8 cellular contexts compared by ENCODE assay signal in genomic region chr9:128099932-128100491, GRCh38. TPM values are rescaled to one million over a fixed set of nuclear protein-coding genes. Genes with fewer than 3 reads are reported as not detected.
DNase-seq lines count a peak whose midpoint lies in the region; ATAC-seq, FAIRE-seq and TF ChIP-seq lines count a peak whose summit lies in the region.

No MANE protein-coding gene starts in this region.

- peak overlapping the region; percentile 98 for H3K4me3 Mint-ChIP-seq in HFFc6

- TF ChIP-seq CTCF in HFFc6 (IDR thresholded peaks at IDR 0.05): no peak
- TF ChIP-seq CTCF in K562 (IDR thresholded peaks at IDR 0.05 in 2 of 3, conservative IDR thresholded peaks at IDR 0.05 in 1 of 3; ENCODE audit: insufficient read depth in 2 of 3, low read depth in 1 of 3, low read length in 3 of 3): no peak
- no peak for TF ChIP-seq CTCF in kidney (IDR thresholded peaks at IDR 0.05; ENCODE audit: borderline replicate concordance, extremely low read depth, insufficient read depth)
- TF ChIP-seq CTCF in smooth muscle cell (IDR thresholded peaks at IDR 0.05; ENCODE audit: borderline replicate concordance, insufficient read depth, poor library complexity, severe bottlenecking): no peak
- TF ChIP-seq CTCF in SK-N-SH (IDR thresholded peaks at IDR 0.05): no peak

- H3K27me3 ChIP-seq in K562 (ENCODE audit: control insufficient read depth in 2 of 2, insufficient read depth in 2 of 2, low read length in 2 of 2): no peaks in the 10 kb centered on the region
- no peaks in the 10 kb centered on the region for H3K27me3 ChIP-seq in smooth muscle cell (ENCODE audit: low read depth)
- H3K27me3 ChIP-seq in SK-N-SH (ENCODE audit: insufficient read depth): no peaks in the 10 kb centered on the region

- POLR2A ChIA-PET in K562 (lab: Yijun Ruan, JAX): interaction anchor here (0.6 to 1.9 kb wide), 4 partner anchors 9 to 144 kb away, joined by 3 to 8 read pairs (median 5); no protein-coding TSS in a partner anchor
- POLR2A ChIA-PET in SK-N-SH (lab: Yijun Ruan, JAX): interaction anchor here (0.8 kb wide), 1 partner anchor 9 kb away, joined by 3 read pairs; no protein-coding TSS in a partner anchor

- H3K36me3 ChIP-seq in K562 (ENCODE audit: control insufficient read depth, insufficient read depth, low read length) (peaks cover 88% of the 10 kb centered on the region), kidney (ENCODE audit: control insufficient read depth in 1 of 2, insufficient read depth in 2 of 2, low read length in 2 of 2) (peaks cover 18 to 29% of the 10 kb centered on the region in 2 donors), smooth muscle cell (ENCODE audit: low read depth) (no peaks in the 10 kb centered on the region), SK-N-SH (replicated peaks in 1 of 2; ENCODE audit: control insufficient read depth in 1 of 2, insufficient read depth in 2 of 2, low read length in 1 of 2) (peaks cover 4 to 36% of the 10 kb centered on the region in 2 experiments)

- H3K27ac ChIP-seq in K562 (ENCODE audit: extremely low read depth, low read depth, low read length): peak overlapping the region; percentile 89; the same call in 1 of the 3 replicates
- peak overlapping the region; percentile 98 to 99 for H3K27ac ChIP-seq in kidney (ENCODE audit: low read depth in 2 of 2, low read length in 2 of 2)
- H3K27ac ChIP-seq in smooth muscle cell (ENCODE audit: low read depth): peak overlapping the region; percentile 99
- no peak overlapping the region for H3K27ac ChIP-seq in SK-N-SH (ENCODE audit: low read depth in 2 of 2, low read length in 1 of 2)

- H3K4me1 ChIP-seq in K562 (replicated peaks in 1 of 2; ENCODE audit: control insufficient read depth in 2 of 2, insufficient read depth in 2 of 2, low read length in 2 of 2) (peaks cover 58 to 72% of the 10 kb centered on the region in 2 experiments), kidney (ENCODE audit: control insufficient read depth in 1 of 2, insufficient read depth in 1 of 2, low read depth in 1 of 2, low read length in 2 of 2) (peaks cover 58 to 61% of the 10 kb centered on the region in 2 donors), smooth muscle cell (ENCODE audit: low read depth) (peaks cover 20% of the 10 kb centered on the region), SK-N-SH (ENCODE audit: control insufficient read depth in 1 of 2, insufficient read depth in 2 of 2, low read depth in 1 of 2, low read length in 1 of 2) (peaks cover 28 to 31% of the 10 kb centered on the region in 2 experiments; a peak in 3 of 4 replicates)

- no peak for TF ChIP-seq RAD21 in K562 (CRISPR knock-in tag; conservative IDR thresholded peaks at IDR 0.05 in 1 of 2, IDR thresholded peaks at IDR 0.05 in 1 of 2)
- TF ChIP-seq RAD21 in SK-N-SH (IDR thresholded peaks at IDR 0.05; ENCODE audit: low read length): no peak

- CTCF ChIA-PET in K562 (lab: Yijun Ruan, JAX; ENCODE audit: low intra/inter-chr PET ratio) (interaction anchor here (0.7 kb wide), 1 partner anchor 97 kb away, joined by 3 read pairs; no protein-coding TSS in a partner anchor), SK-N-SH (lab: Yijun Ruan, JAX) (interaction anchor here (0.9 to 18.8 kb wide), 4 partner anchors 16 to 365 kb away, joined by 3 to 246 read pairs (median 4); partner anchors contain the start of gene TOR2A)

- no peaks in the 10 kb centered on the region for H3K9me2 ChIP-seq in SK-N-SH

- in situ Hi-C loops in K562 (cut with MboI): no loop called here

- no peaks in the 10 kb centered on the region for H3K9me3 Mint-ChIP-seq in HFFc6

- DNase-seq in HFFc6: no peak
- peak in 3 of 4 experiments; percentile 43 to 55 (median 49) for DNase-seq in K562 (ENCODE audit: extremely low read depth in 1 of 4, low spot score in 3 of 4)
- DNase-seq in kidney: peak; percentile 68
- DNase-seq in smooth muscle cell (lab: John Stamatoyannopoulos, UW; ENCODE audit: unreplicated experiment): no peak
- DNase-seq in posterior vena cava (ENCODE audit: low spot score): no peak
- DNase-seq in GM12892 (ENCODE audit: insufficient read length): no peak
- no peak for DNase-seq in SK-N-SH
- no peak for DNase-seq in germinal center (ENCODE audit: low spot score)

- H3K4me2 ChIP-seq in K562 (ENCODE audit: insufficient read depth, low read length) (peak overlapping the region; percentile 87), smooth muscle cell (peak overlapping the region; percentile 87), SK-N-SH (no peak overlapping the region)

- ATAC-seq in K562: peak; percentile 2; the same call in 2 of the 3 replicates

- peak overlapping the region in 1 of 2 experiments; percentile 94; a peak in 2 of 4 replicates for H3K9ac ChIP-seq in K562 (ENCODE audit: insufficient read depth in 1 of 2, low read depth in 2 of 2, low read length in 2 of 2)
- H3K9ac ChIP-seq in kidney (ENCODE audit: low read length in 2 of 2): peak overlapping the region; percentile 82 to 99
- H3K9ac ChIP-seq in smooth muscle cell (ENCODE audit: low read depth): peak overlapping the region; percentile 95
- no peak overlapping the region for H3K9ac ChIP-seq in SK-N-SH

- H3K9me3 ChIP-seq in K562 (replicated peaks; ENCODE audit: control insufficient read depth, insufficient read depth, low read depth, low read length) (no peaks in the 10 kb centered on the region), kidney (ENCODE audit: control insufficient read depth in 1 of 2, low read length in 2 of 2) (no peaks in the 10 kb centered on the region), smooth muscle cell (replicated peaks; ENCODE audit: low read depth) (no peaks in the 10 kb centered on the region), SK-N-SH (no peaks in the 10 kb centered on the region)

- H3K9me1 ChIP-seq in K562 (ENCODE audit: control insufficient read depth, insufficient read depth, low read length): no peaks in the 10 kb centered on the region

- 51% methylated on average over 13 of the region's 16 CpGs for WGBS in K562 (ENCODE audit: insufficient coverage, low coverage, missing lambda C conversion rate)
- 83% methylated on average over 16 of the region's 16 CpGs for WGBS in smooth muscle cell (ENCODE audit: low lambda C conversion rate)
- WGBS in SK-N-SH (ENCODE audit: low lambda C conversion rate): 93% methylated on average over 12 of the region's 16 CpGs

- H3K27ac Mint-ChIP-seq in HFFc6: peak overlapping the region; percentile 100

- peaks cover 30% of the 10 kb centered on the region for H3K36me3 Mint-ChIP-seq in HFFc6 (ENCODE audit: low read depth)

- intact Hi-C loops in K562 (cut with micrococcal nuclease) (loop anchor here (2.0 kb wide), 1 partner anchor 33 kb away; the partner anchor contains the start of gene NAIF1), kidney (cut with DNase I) (no loop called here), posterior vena cava (cut with DNase I) (loop anchor here (10.0 kb wide), 2 partner anchors 135 to 155 kb away; no protein-coding TSS in a partner anchor)

- H3K79me2 ChIP-seq in K562 (ENCODE audit: control insufficient read depth, insufficient read depth, low read length): peaks cover 71% of the 10 kb centered on the region
- peaks cover 42% of the 10 kb centered on the region for H3K79me2 ChIP-seq in smooth muscle cell (ENCODE audit: low read depth)
- peaks cover 59% of the 10 kb centered on the region for H3K79me2 ChIP-seq in SK-N-SH (ENCODE audit: insufficient read depth)

- peaks cover 54% of the 10 kb centered on the region for H3K4me1 Mint-ChIP-seq in HFFc6 (ENCODE audit: low read depth)

- peak overlapping the region; percentile 49; the same call in 1 of the 2 replicates for H3K4me3 ChIP-seq in K562
- peak overlapping the region; percentile 82 to 83 for H3K4me3 ChIP-seq in kidney (ENCODE audit: low read length in 2 of 2)
- H3K4me3 ChIP-seq in smooth muscle cell: peak overlapping the region; percentile 53
- H3K4me3 ChIP-seq in SK-N-SH (ENCODE audit: low read depth in 2 of 2, low read length in 1 of 2): no peak overlapping the region

- H3F3A ChIP-seq in smooth muscle cell (ENCODE audit: low read depth) (peaks cover 18% of the 10 kb centered on the region), SK-N-SH (replicated peaks; ENCODE audit: insufficient read depth) (peaks cover 4% of the 10 kb centered on the region)

- peaks cover 7% of the 10 kb centered on the region for H3K27me3 Mint-ChIP-seq in HFFc6 (ENCODE audit: insufficient read depth)

- BruUV-seq in K562 (replicated peaks; lab: Mats Ljungman, UMichigan): no TSS peak

- H2AFZ ChIP-seq in K562 (ENCODE audit: low read depth, low read length) (no peak overlapping the region), smooth muscle cell (ENCODE audit: low read depth) (no peak overlapping the region), SK-N-SH (ENCODE audit: low read depth) (no peak overlapping the region)

- FAIRE-seq in K562 (lab: Jason Lieb, UNC) (peak; percentile 42), kidney (lab: Jason Lieb, UNC) (no peak), GM12892 (lab: Jason Lieb, UNC) (no peak)

- H4K20me1 ChIP-seq in K562 (replicated peaks; ENCODE audit: control insufficient read depth, insufficient read depth, low read length) (0 out of 2 replicates have a peak, but pooled peaks cover 10% of the 10 kb centered on the region), smooth muscle cell (ENCODE audit: low read depth) (peaks cover 15% of the 10 kb centered on the region), SK-N-SH (ENCODE audit: insufficient read depth) (0 out of 2 replicates have a peak, but pooled peaks cover 5% of the 10 kb centered on the region)

- no peak for TF ChIP-seq EP300 in K562 (IDR thresholded peaks at IDR 0.05; ENCODE audit: low read length)
- no peak for TF ChIP-seq EP300 in SK-N-SH (IDR thresholded peaks at IDR 0.05; ENCODE audit: borderline replicate concordance in 1 of 2, low read depth in 1 of 2, low read length in 1 of 2)

- TF ChIP-seq POLR2A in K562 (conservative IDR thresholded peaks at IDR 0.05) (no peak), GM12892 (IDR thresholded peaks at IDR 0.05; ENCODE audit: low read depth, low read length) (no peak)

RNA-seq across cellular contexts. Expression of gene PTGES2, which starts 27.5 kb away (rescaled TPM):
- 10 to 100 TPM; 68.5 to 82.8 (median 70.6) TPM for total RNA-seq in HFFc6 (2021; fragmentation: NEBNext Ultra II Directional; extraction: Animal tissue kit (Norgen Biotek cat#: 25700))
- total RNA-seq in K562 (2011; cell fraction: chromatin; rRNA removed; ENCODE audit: low replicate concordance): 91.2 and 285 TPM in 2 replicates
- 223 and 287 TPM in 2 replicates for total RNA-seq in K562 (2011; cell fraction: nucleolus; rRNA removed)
- total RNA-seq in K562 (2011; cell fraction: nucleoplasm; rRNA removed): 132 and 134 TPM in 2 replicates
- total RNA-seq in K562 (2014; rRNA removed) (196 and 257 TPM in 2 replicates), K562 (2014; rRNA removed; fragmentation: Illumina TruSeq; extraction: Trizol) (34.3 and 50.3 TPM in 2 replicates), K562 (2015; rRNA removed; fragmentation: Illumina TruSeq; extraction: Trizol) (98.9 and 102 TPM in 2 replicates), K562 (2021) (135 and 137 TPM in 2 replicates), kidney (64.1 TPM), smooth muscle cell (20.7 and 31.5 TPM in 2 replicates), posterior vena cava (10 to 100 TPM; 38.6 to 38.9 TPM)
- polyA plus RNA-seq in K562 (2011; rRNA removed) (90.1 and 106 TPM in 2 replicates), K562 (2014; fragmentation: Illumina TruSeq; extraction: Trizol) (89.2 and 128 TPM in 2 replicates), K562 (2014; fragmentation: Nextera tagmentation; extraction: Ambion mirVana) (1 to 10 TPM; 2.4 to 6.2 TPM), K562 (2014; rRNA removed) (128 and 149 TPM in 2 replicates), kidney (ENCODE audit: insufficient read depth, low read depth, low replicate concordance) (117 TPM), smooth muscle cell (78.6 and 102 TPM in 2 replicates), SK-N-SH (2012; rRNA removed) (130 and 141 TPM in 2 replicates)
- 92.2 and 177 TPM in 2 replicates for polyA plus RNA-seq in K562 (2011; cell fraction: cytosol; rRNA removed)
- 244 and 370 TPM in 2 replicates for polyA plus RNA-seq in K562 (2011; cell fraction: nucleus; rRNA removed)
- 94.0 and 96.2 TPM in 2 replicates for polyA plus RNA-seq in K562 (2012)
- 49.5 and 74.8 TPM in 2 replicates for polyA minus RNA-seq in K562 (2011; rRNA and poly(A)+ RNA removed)
- 57.2 and 75.5 TPM in 2 replicates for polyA minus RNA-seq in K562 (2011; cell fraction: cytosol; rRNA and poly(A)+ RNA removed)
- 73.1 and 77.3 TPM in 2 replicates for polyA minus RNA-seq in K562 (2011; cell fraction: nucleus; rRNA and poly(A)+ RNA removed)
- 49.9 TPM for polyA plus RNA-seq in GM12892 (2012; ENCODE audit: missing spikeins)
- 56.6 and 84.9 TPM in 2 replicates for polyA plus RNA-seq in SK-N-SH (2012; cell fraction: cytosol; rRNA removed)
- polyA plus RNA-seq in SK-N-SH (2012; cell fraction: nucleus; rRNA removed): 165 and 193 TPM in 2 replicates

RNA-seq across cellular contexts. Expression of gene SLC25A25, which starts 32.0 kb away (rescaled TPM):
- 10 to 100 TPM; 16.5 to 20.7 (median 18.4) TPM for total RNA-seq in HFFc6 (2021; fragmentation: NEBNext Ultra II Directional; extraction: Animal tissue kit (Norgen Biotek cat#: 25700))
- 56.5 and 74.4 TPM in 2 replicates for total RNA-seq in K562 (2011; cell fraction: chromatin; rRNA removed; ENCODE audit: low replicate concordance)
- total RNA-seq in K562 (2011; cell fraction: nucleolus; rRNA removed): 41.5 and 42.5 TPM in 2 replicates
- 26.8 and 33.4 TPM in 2 replicates for total RNA-seq in K562 (2011; cell fraction: nucleoplasm; rRNA removed)
- total RNA-seq in K562 (2014; rRNA removed) (35.9 and 39.5 TPM in 2 replicates), K562 (2014; rRNA removed; fragmentation: Illumina TruSeq; extraction: Trizol) (19.0 and 19.3 TPM in 2 replicates), K562 (2015; rRNA removed; fragmentation: Illumina TruSeq; extraction: Trizol) (23.2 and 25.1 TPM in 2 replicates), K562 (2021) (30.1 and 30.7 TPM in 2 replicates), kidney (24.9 TPM), smooth muscle cell (15.7 and 20.6 TPM in 2 replicates), posterior vena cava (10 to 100 TPM; 22.9 to 35.2 TPM)
- polyA plus RNA-seq in K562 (2011; rRNA removed) (21.7 and 26.7 TPM in 2 replicates), K562 (2014; fragmentation: Illumina TruSeq; extraction: Trizol) (18.7 and 25.2 TPM in 2 replicates), K562 (2014; fragmentation: Nextera tagmentation; extraction: Ambion mirVana) (under 1 TPM; 0.07 to 0.10 TPM), K562 (2014; rRNA removed) (27.2 and 31.0 TPM in 2 replicates), kidney (ENCODE audit: insufficient read depth, low read depth, low replicate concordance) (20.4 TPM), smooth muscle cell (19.9 and 20.5 TPM in 2 replicates), SK-N-SH (2012; rRNA removed) (12.1 and 12.3 TPM in 2 replicates)
- polyA plus RNA-seq in K562 (2011; cell fraction: cytosol; rRNA removed): 20.4 and 25.8 TPM in 2 replicates
- polyA plus RNA-seq in K562 (2011; cell fraction: nucleus; rRNA removed): 29.9 and 44.4 TPM in 2 replicates
- polyA plus RNA-seq in K562 (2012): 20.5 and 23.5 TPM in 2 replicates
- polyA minus RNA-seq in K562 (2011; rRNA and poly(A)+ RNA removed): 21.0 and 28.2 TPM in 2 replicates
- polyA minus RNA-seq in K562 (2011; cell fraction: cytosol; rRNA and poly(A)+ RNA removed): 14.7 and 16.8 TPM in 2 replicates
- 14.8 and 20.9 TPM in 2 replicates for polyA minus RNA-seq in K562 (2011; cell fraction: nucleus; rRNA and poly(A)+ RNA removed)
- polyA plus RNA-seq in GM12892 (2012; ENCODE audit: missing spikeins): 5.8 TPM
- polyA plus RNA-seq in SK-N-SH (2012; cell fraction: cytosol; rRNA removed): 7.5 and 10.3 TPM in 2 replicates
- polyA plus RNA-seq in SK-N-SH (2012; cell fraction: nucleus; rRNA removed): 19.6 and 24.1 TPM in 2 replicates

RNA-seq across cellular contexts. Expression of gene NAIF1, which starts 32.9 kb away (rescaled TPM):
- 10 to 100 TPM in 3 of 6 experiments, 1 to 10 TPM in 3; 8.7 to 11.5 (median 9.8) TPM for total RNA-seq in HFFc6 (2021; fragmentation: NEBNext Ultra II Directional; extraction: Animal tissue kit (Norgen Biotek cat#: 25700))
- 14.2 and 31.0 TPM in 2 replicates for total RNA-seq in K562 (2011; cell fraction: chromatin; rRNA removed; ENCODE audit: low replicate concordance)
- total RNA-seq in K562 (2011; cell fraction: nucleolus; rRNA removed): 27.1 and 29.7 TPM in 2 replicates
- total RNA-seq in K562 (2011; cell fraction: nucleoplasm; rRNA removed): 19.1 and 19.8 TPM in 2 replicates
- total RNA-seq in K562 (2014; rRNA removed): 21.3 and 27.6 TPM in 2 replicates
- 15.8 and 16.2 TPM in 2 replicates for total RNA-seq in K562 (2014; rRNA removed; fragmentation: Illumina TruSeq; extraction: Trizol)
- total RNA-seq in K562 (2015; rRNA removed; fragmentation: Illumina TruSeq; extraction: Trizol): 15.9 and 17.4 TPM in 2 replicates
- 23.1 and 26.6 TPM in 2 replicates for total RNA-seq in K562 (2021)
- polyA plus RNA-seq in K562 (2011; rRNA removed): 17.2 and 21.5 TPM in 2 replicates
- 24.4 and 26.5 TPM in 2 replicates for polyA plus RNA-seq in K562 (2011; cell fraction: cytosol; rRNA removed)
- 17.1 and 20.0 TPM in 2 replicates for polyA plus RNA-seq in K562 (2011; cell fraction: nucleus; rRNA removed)
- polyA plus RNA-seq in K562 (2012): 16.5 and 19.9 TPM in 2 replicates
- 16.3 and 16.9 TPM in 2 replicates for polyA plus RNA-seq in K562 (2014; fragmentation: Illumina TruSeq; extraction: Trizol)
- polyA plus RNA-seq in K562 (2014; fragmentation: Nextera tagmentation; extraction: Ambion mirVana): 1 to 10 TPM; 4.8 to 5.3 TPM
- 17.7 and 17.8 TPM in 2 replicates for polyA plus RNA-seq in K562 (2014; rRNA removed)
- polyA minus RNA-seq in K562 (2011; rRNA and poly(A)+ RNA removed): 14.9 and 19.6 TPM in 2 replicates
- polyA minus RNA-seq in K562 (2011; cell fraction: cytosol; rRNA and poly(A)+ RNA removed): 14.2 and 26.5 TPM in 2 replicates
- polyA minus RNA-seq in K562 (2011; cell fraction: nucleus; rRNA and poly(A)+ RNA removed): 6.3 and 7.7 TPM in 2 replicates
- total RNA-seq in kidney: 12.3 TPM
- 9.7 TPM for polyA plus RNA-seq in kidney (ENCODE audit: insufficient read depth, low read depth, low replicate concordance)
- total RNA-seq in smooth muscle cell: 3.8 and 5.2 TPM in 2 replicates
- 6.7 and 8.9 TPM in 2 replicates for polyA plus RNA-seq in smooth muscle cell
- 1 to 10 TPM; 6.0 to 7.1 TPM for total RNA-seq in posterior vena cava
- 6.5 TPM for polyA plus RNA-seq in GM12892 (2012; ENCODE audit: missing spikeins)
- polyA plus RNA-seq in SK-N-SH (2012; rRNA removed): 14.6 and 14.8 TPM in 2 replicates
- polyA plus RNA-seq in SK-N-SH (2012; cell fraction: cytosol; rRNA removed): 10.0 and 12.9 TPM in 2 replicates
- polyA plus RNA-seq in SK-N-SH (2012; cell fraction: nucleus; rRNA removed): 7.9 and 8.3 TPM in 2 replicates

RNA-seq across cellular contexts. Expression of gene LCN2, which starts 49.2 kb away (rescaled TPM):
- not detected for total RNA-seq in HFFc6 (2021; fragmentation: NEBNext Ultra II Directional; extraction: Animal tissue kit (Norgen Biotek cat#: 25700))
- 0.58 and 2.0 TPM in 2 replicates for total RNA-seq in K562 (2011; cell fraction: chromatin; rRNA removed; ENCODE audit: low replicate concordance)
- 1.1 and 1.3 TPM in 2 replicates for total RNA-seq in K562 (2011; cell fraction: nucleolus; rRNA removed)
- total RNA-seq in K562 (2011; cell fraction: nucleoplasm; rRNA removed): 1.7 TPM in 1 of 2 replicates, not detected in the other
- total RNA-seq in K562 (2014; rRNA removed) (0.20 and 0.54 TPM in 2 replicates), K562 (2014; rRNA removed; fragmentation: Illumina TruSeq; extraction: Trizol) (0.47 TPM in 1 of 2 replicates, not detected in the other), K562 (2015; rRNA removed; fragmentation: Illumina TruSeq; extraction: Trizol) (not detected in 2 replicates), K562 (2021) (0.40 and 0.72 TPM in 2 replicates), kidney (198 TPM), smooth muscle cell (not detected in 2 replicates), posterior vena cava (under 1 TPM; 0.67 to 0.69 TPM)
- polyA plus RNA-seq in K562 (2011; rRNA removed) (0.60 and 1.2 TPM in 2 replicates), K562 (2014; fragmentation: Illumina TruSeq; extraction: Trizol) (0.22 and 1.0 TPM in 2 replicates), K562 (2014; fragmentation: Nextera tagmentation; extraction: Ambion mirVana) (under 1 TPM; 0.10 to 0.11 TPM), K562 (2014; rRNA removed) (0.21 and 0.65 TPM in 2 replicates), kidney (ENCODE audit: insufficient read depth, low read depth, low replicate concordance) (8.2 TPM), smooth muscle cell (0.38 TPM in 1 of 2 replicates, not detected in the other), SK-N-SH (2012; rRNA removed) (not detected in 2 replicates)
- 0.40 and 0.69 TPM in 2 replicates for polyA plus RNA-seq in K562 (2011; cell fraction: cytosol; rRNA removed)
- polyA plus RNA-seq in K562 (2011; cell fraction: nucleus; rRNA removed): 3.3 and 4.8 TPM in 2 replicates
- polyA plus RNA-seq in K562 (2012): 0.16 and 0.37 TPM in 2 replicates
- polyA minus RNA-seq in K562 (2011; rRNA and poly(A)+ RNA removed): 1.2 and 1.4 TPM in 2 replicates
- polyA minus RNA-seq in K562 (2011; cell fraction: cytosol; rRNA and poly(A)+ RNA removed): not detected in 2 replicates
- not detected in 2 replicates for polyA minus RNA-seq in K562 (2011; cell fraction: nucleus; rRNA and poly(A)+ RNA removed)
- not detected for polyA plus RNA-seq in GM12892 (2012; ENCODE audit: missing spikeins)
- polyA plus RNA-seq in SK-N-SH (2012; cell fraction: cytosol; rRNA removed): not detected in 2 replicates
- polyA plus RNA-seq in SK-N-SH (2012; cell fraction: nucleus; rRNA removed): not detected in 2 replicates

Comparison
In these comparisons a context has a peak if more than half of its experiments do, and no peak if none do; other contexts are left out.
1. DNase-seq: peak in K562 (3 of 4) and kidney (single experiment); none in HFFc6 (single experiment), smooth muscle cell (single experiment), posterior vena cava (single experiment), GM12892 (single experiment), SK-N-SH (single experiment) and germinal center (single experiment).
2. H3K27ac ChIP-seq: peak in K562 (single experiment), kidney (2 of 2) and smooth muscle cell (single experiment); none in SK-N-SH (0 of 2).
3. H3K4me3 ChIP-seq: peak in K562 (single experiment), kidney (2 of 2) and smooth muscle cell (single experiment); none in SK-N-SH (0 of 2).